8 cellular contexts compared by ENCODE assay signal in genomic region chr1:15833069-15833679, GRCh38. TPM values are rescaled to one million over a fixed set of nuclear protein-coding genes. Genes with fewer than 3 reads are reported as not detected.
DNase-seq lines count a peak whose midpoint lies in the region; ATAC-seq, FAIRE-seq and TF ChIP-seq lines count a peak whose summit lies in the region.

No MANE protein-coding gene starts in this region.

- CTCF ChIA-PET in AG04450 (lab: Charles Lee), result interaction anchor here (0.5 to 6.0 kb wide), 12 partner anchors 12 to 249 kb away, joined by 3 to 58 read pairs (median 4); no protein-coding TSS in a partner anchor

- peak overlapping the region; percentile 98 for H3K9ac ChIP-seq in keratinocyte (ENCODE audit: control insufficient read depth, extremely low read depth, insufficient read depth, low read length)

- H3K4me1 ChIP-seq in keratinocyte (ENCODE audit: control insufficient read depth, extremely low read depth, insufficient read depth, low read length), result peaks cover 37% of the 10 kb centered on the region

- FAIRE-seq in keratinocyte (lab: Jason Lieb, UNC), result no peak

- no peaks in the 10 kb centered on the region for H3K36me3 ChIP-seq in keratinocyte (ENCODE audit: control insufficient read depth in 2 of 2, extremely low read depth in 1 of 2, insufficient read depth in 2 of 2, low read length in 2 of 2)

- DNase-seq in AG04450 (ENCODE audit: low read depth, low spot score) (no peak), HFF-Myc (ENCODE audit: extremely low read depth, low read depth) (no peak), SKM-1 (lab: John Stamatoyannopoulos, UW; ENCODE audit: unreplicated experiment) (peak; percentile 24), amniotic epithelial cell (ENCODE audit: low read depth) (peak; percentile 70), keratinocyte (ENCODE audit: low read depth, low spot score) (no peak), GM10266 (ENCODE audit: extremely low spot score) (no peak)
- peak; percentile 15 to 32 for DNase-seq in stimulated activated CD4-positive, alpha-beta T cell treated with anti-CD3 and anti-CD28 coated beads, Interleukin-1b, Interleukin-23, amount 100 ng/mL, for 4 hours (ENCODE audit: low read depth in 2 of 2)

- peaks cover 14% of the 10 kb centered on the region; the same call in 1 of the 2 replicates for H3K9me3 ChIP-seq in AG04450 (ENCODE audit: control insufficient read depth, insufficient read depth, low read length)
- no peaks in the 10 kb centered on the region for H3K9me3 ChIP-seq in keratinocyte (ENCODE audit: control insufficient read depth, low read depth, low read length)

- dilution Hi-C loops in keratinocyte (cut with MboI; ENCODE audit: extremely low pct_ligation_motif_present, low sequenced_read_pairs), result no loop called here

- H3K9me1 ChIP-seq in keratinocyte (ENCODE audit: control insufficient read depth, extremely low read depth, insufficient read depth, low read length), result no peaks in the 10 kb centered on the region

- H3K4me2 ChIP-seq in keratinocyte (ENCODE audit: control insufficient read depth, extremely low read depth, insufficient read depth, low read depth, low read length), result peak overlapping the region; percentile 90

- H2AFZ ChIP-seq in keratinocyte (ENCODE audit: control insufficient read depth, low read length), result peak overlapping the region; percentile 72

- no peak for ATAC-seq in GM21786 (IDR thresholded peaks at IDR 0.05; ENCODE audit: unreplicated experiment)

- H3K27ac ChIP-seq in AG04450 (ENCODE audit: low read depth, low read length) (no peak overlapping the region), keratinocyte (ENCODE audit: control insufficient read depth, insufficient read depth, low read length) (peak overlapping the region; percentile 97)

- H3K27me3 ChIP-seq in AG04450 (ENCODE audit: control insufficient read depth, insufficient read depth, low read length), result no peaks in the 10 kb centered on the region
- no peaks in the 10 kb centered on the region for H3K27me3 ChIP-seq in keratinocyte (ENCODE audit: control insufficient read depth, extremely low read depth, insufficient read depth, low read length)

- H4K20me1 ChIP-seq in keratinocyte (ENCODE audit: control insufficient read depth, extremely low read depth, insufficient read depth, low read length), result no peaks in the 10 kb centered on the region

- no peak for TF ChIP-seq CTCF in AG04450 (IDR thresholded peaks at IDR 0.05; ENCODE audit: low read depth, low read length)
- TF ChIP-seq CTCF in HFF-Myc (IDR thresholded peaks at IDR 0.05; ENCODE audit: low read depth, low read length, missing control alignments), result no peak
- no peak for TF ChIP-seq CTCF in keratinocyte (optimal IDR thresholded peaks at IDR 0.05 in 1 of 3, IDR thresholded peaks at IDR 0.05 in 1 of 3, conservative IDR thresholded peaks at IDR 0.05 in 1 of 3; ENCODE audit: extremely low read depth in 1 of 3, insufficient read depth in 2 of 3, low read length in 3 of 3)
- TF ChIP-seq CTCF in GM10266 (IDR thresholded peaks at IDR 0.05; ENCODE audit: control insufficient read depth, insufficient read depth, low read depth, missing control alignments), result no peak

- H3K4me3 ChIP-seq in AG04450 (ENCODE audit: low read depth, low read length) (peak overlapping the region; percentile 88), HFF-Myc (replicated peaks; ENCODE audit: low read depth, low read length) (peak overlapping the region; percentile 81), keratinocyte (ENCODE audit: control insufficient read depth in 2 of 3, extremely low read depth in 1 of 3, insufficient read depth in 2 of 3, low read depth in 1 of 3, low read length in 3 of 3) (peak overlapping the region; percentile 63 to 95 (median 71))

- POLR2A ChIA-PET in AG04450 (lab: Yijun Ruan, JAX), result interaction anchor here (0.6 to 4.3 kb wide), 6 partner anchors 15 to 312 kb away, joined by 3 to 59 read pairs (median 4); partner anchors contain the start of gene SPEN

- H3K79me2 ChIP-seq in keratinocyte (ENCODE audit: control insufficient read depth, insufficient read depth, low read length), result no peaks in the 10 kb centered on the region

RNA-seq across cellular contexts. Expression of gene SPEN, which starts 14.3 kb away (rescaled TPM):
- polyA plus RNA-seq in AG04450 (2011; rRNA removed) (5.2 and 5.4 TPM in 2 replicates), keratinocyte (4.9 to 9.1 TPM (median 8.9 TPM) in 3 replicates)
- polyA minus RNA-seq in AG04450 (2011; rRNA and poly(A)+ RNA removed), result 17.3 and 20.5 TPM in 2 replicates
- polyA plus RNA-seq in keratinocyte (2011; ENCODE audit: low read depth), result 22.5 TPM
- 6.3 and 6.9 TPM in 2 replicates for polyA plus RNA-seq in keratinocyte (2011; cell fraction: cytosol; rRNA removed)
- 46.7 and 46.9 TPM in 2 replicates for polyA plus RNA-seq in keratinocyte (2011; cell fraction: nucleus; rRNA removed)
- polyA plus RNA-seq in keratinocyte (2012; ENCODE audit: low replicate concordance), result 25.0 and 35.6 TPM in 2 replicates
- polyA minus RNA-seq in keratinocyte, result 18.8 to 84.5 TPM (median 42.0 TPM) in 3 replicates
- 6.7 TPM for polyA minus RNA-seq in keratinocyte (2011; cell fraction: cytosol; rRNA and poly(A)+ RNA removed)
- polyA minus RNA-seq in keratinocyte (2011; cell fraction: nucleus; rRNA and poly(A)+ RNA removed), result 30.5 and 60.2 TPM in 2 replicates

RNA-seq across cellular contexts. Expression of gene UQCRHL, which starts 25.7 kb away (rescaled TPM):
- polyA plus RNA-seq in AG04450 (2011; rRNA removed) (2.7 and 3.0 TPM in 2 replicates), keratinocyte (2.6 to 14.0 TPM (median 4.6 TPM) in 3 replicates)
- 1.3 and 1.8 TPM in 2 replicates for polyA minus RNA-seq in AG04450 (2011; rRNA and poly(A)+ RNA removed)
- polyA plus RNA-seq in keratinocyte (2011; ENCODE audit: low read depth), result 2.5 TPM
- 6.8 and 8.4 TPM in 2 replicates for polyA plus RNA-seq in keratinocyte (2011; cell fraction: cytosol; rRNA removed)
- 2.1 TPM in 2 replicates for polyA plus RNA-seq in keratinocyte (2011; cell fraction: nucleus; rRNA removed)
- polyA plus RNA-seq in keratinocyte (2012; ENCODE audit: low replicate concordance), result 2.6 and 4.3 TPM in 2 replicates
- polyA minus RNA-seq in keratinocyte, result 0.23 to 0.77 TPM in 2 of 3 replicates, not detected in the other
- 8.2 TPM for polyA minus RNA-seq in keratinocyte (2011; cell fraction: cytosol; rRNA and poly(A)+ RNA removed)
- 0.21 TPM in 1 of 2 replicates, not detected in the other for polyA minus RNA-seq in keratinocyte (2011; cell fraction: nucleus; rRNA and poly(A)+ RNA removed)

Comparison
In these comparisons a context has a peak if more than half of its experiments do, and no peak if none do; other contexts are left out.
1. DNase-seq: peak in SKM-1 (single experiment), amniotic epithelial cell (single experiment) and stimulated activated CD4-positive, alpha-beta T cell treated with anti-CD3 and anti-CD28 coated beads, Interleukin-1b, Interleukin-23, amount 100 ng/mL, for 4 hours (2 of 2); none in AG04450 (single experiment), HFF-Myc (single experiment), keratinocyte (single experiment) and GM10266 (single experiment).
2. Peak in every context shown above with its lines, with median percentiles within 50 percentile points of each other: H3K4me3 ChIP-seq.